In the genomic region with DNA sequence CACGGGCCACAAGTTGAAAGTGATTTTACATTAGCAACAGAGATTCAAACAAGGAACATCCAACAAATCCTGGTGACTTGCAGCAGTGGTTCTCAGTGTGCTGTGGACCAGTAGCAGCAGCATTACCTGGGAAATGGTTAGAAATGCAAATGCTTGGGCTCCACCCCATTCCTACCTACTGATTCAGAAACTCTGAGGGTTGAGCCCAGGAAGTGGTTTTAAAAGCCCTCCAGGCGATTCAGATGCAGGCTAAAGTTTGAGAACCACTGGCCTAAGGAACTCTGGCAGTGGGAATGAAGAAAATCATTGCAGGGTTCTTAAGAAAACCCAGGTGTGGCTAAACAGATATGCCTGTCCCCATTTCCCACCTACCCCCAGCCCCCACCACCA, we compare ENCODE assay signal across 13 cellular contexts.
A peak's percentile ranks its signal among the peaks of the same experiment; 100 is the strongest.
DNase-seq lines count a peak whose midpoint lies in the region; ATAC-seq and TF ChIP-seq lines count a peak whose summit lies in the region.
"Had no signal": no experiment of that assay in that cellular context is flagged by ENCODE, and none has a peak within 500 bp of the region (broad histone marks: within the 10 kb centered on the region; RNA-seq: fewer than 3 reads in every experiment).

No MANE protein-coding gene starts in this region.

- H3K27ac Mint-ChIP-seq in GM23338 = no peak overlapping the region
- H3K27ac Mint-ChIP-seq: activated T-helper 1 cell treated with anti-CD3 and anti-CD28 coated beads, Interleukin-12 subunit alpha, Interleukin-12 subunit beta, Interleukin-2, Interleukin-4 antibody, amounts not matched to agents 30 ng/mL and 10 ng/mL and 1 ng/mL, durations not matched to agents 14 hours and 24 hours and 36 hours; brain had no signal

- H3K9me2 ChIP-seq in GM23338 (ENCODE audit: insufficient read depth) = peaks cover 42% of the 10 kb centered on the region
- no peaks in the 10 kb centered on the region for H3K9me2 ChIP-seq in PC-3 (replicated peaks; ENCODE audit: low read length)

- H3F3A ChIP-seq in GM23338 (replicated peaks; ENCODE audit: low read depth) (no peaks in the 10 kb centered on the region), PC-3 (ENCODE audit: low read length, unreplicated experiment) (peaks cover 7% of the 10 kb centered on the region), smooth muscle cell (ENCODE audit: low read depth) (no peaks in the 10 kb centered on the region)

- 20 to 48% methylated on average over 2 of the region's 2 CpGs for WGBS in esophagus squamous epithelium, 2 donors
- 62% methylated on average over 2 of the region's 2 CpGs for WGBS in smooth muscle cell (ENCODE audit: low lambda C conversion rate)

- POLR2A ChIA-PET in PC-3 (lab: Charles Lee; ENCODE audit: unreplicated experiment) = no interaction called here

- CTCF ChIA-PET in PC-3 (lab: Charles Lee) = no interaction called here

- H3K9me3 Mint-ChIP-seq in GM23338 = no peaks in the 10 kb centered on the region
- H3K9me3 Mint-ChIP-seq: activated T-helper 1 cell treated with anti-CD3 and anti-CD28 coated beads, Interleukin-12 subunit alpha, Interleukin-12 subunit beta, Interleukin-2, Interleukin-4 antibody, amounts not matched to agents 30 ng/mL and 10 ng/mL and 1 ng/mL, durations not matched to agents 14 hours and 24 hours and 36 hours had no signal

- H3K4me3 ChIP-seq in GM23338 = no peak overlapping the region
- H3K4me3 ChIP-seq in PC-3 (ENCODE audit: low read length) = peak overlapping the region; percentile 40; the same call in 1 of the 2 replicates
- H3K4me3 ChIP-seq in esophagus squamous epithelium = no peak overlapping the region
- no peak overlapping the region for H3K4me3 ChIP-seq in smooth muscle cell
- H3K4me3 ChIP-seq: right atrium auricular region, SK-N-MC had no signal

- ATAC-seq in GM23338 (no peak), PC-3 (peak; percentile 90), GM21825 (IDR thresholded peaks at IDR 0.05; ENCODE audit: unreplicated experiment) (no peak), HG03025 (IDR thresholded peaks at IDR 0.05; ENCODE audit: low FRiP score, unreplicated experiment) (no peak)

- H3K36me3 ChIP-seq in GM23338 (ENCODE audit: insufficient read depth) (no peaks in the 10 kb centered on the region), PC-3 (ENCODE audit: low read depth, low read length) (no peaks in the 10 kb centered on the region), esophagus squamous epithelium (no peaks in the 10 kb centered on the region), smooth muscle cell (ENCODE audit: low read depth) (no peaks in the 10 kb centered on the region)
- H3K36me3 ChIP-seq: right atrium auricular region had no signal

- DNase-seq in GM23338 (ENCODE audit: low spot score) = peak; percentile 36
- peak; percentile 94 for DNase-seq in PC-3
- no peak for DNase-seq in esophagus squamous epithelium (lab: John Stamatoyannopoulos, UW)
- no peak for DNase-seq in smooth muscle cell (lab: John Stamatoyannopoulos, UW; ENCODE audit: unreplicated experiment)
- DNase-seq in COR-L47 (lab: John Stamatoyannopoulos, UW) = no peak
- no peak for DNase-seq in retina
- DNase-seq: hippocampal formation had no signal

- H3K27ac ChIP-seq in GM23338 (ENCODE audit: low read depth) = no peak overlapping the region
- peak overlapping the region; percentile 97 for H3K27ac ChIP-seq in PC-3 (ENCODE audit: low read length)
- H3K27ac ChIP-seq in esophagus squamous epithelium = peak overlapping the region; percentile 17 to 49 (median 46)
- H3K27ac ChIP-seq in smooth muscle cell (ENCODE audit: low read depth) = peak overlapping the region; percentile 75
- H3K27ac ChIP-seq: right atrium auricular region, SK-N-MC had no signal

- H3K4me1 Mint-ChIP-seq in GM23338 = peaks cover 3% of the 10 kb centered on the region; the same call in 2 of the 3 replicates

- H3K27me3 ChIP-seq in GM23338 (ENCODE audit: insufficient read depth) (no peaks in the 10 kb centered on the region), PC-3 (ENCODE audit: low read length) (no peaks in the 10 kb centered on the region), esophagus squamous epithelium (no peaks in the 10 kb centered on the region), smooth muscle cell (ENCODE audit: low read depth) (no peaks in the 10 kb centered on the region)
- H3K27me3 ChIP-seq: right atrium auricular region had no signal

- no peaks in the 10 kb centered on the region for H3K27me3 Mint-ChIP-seq in GM23338 (ENCODE audit: insufficient read depth, low read depth, poor library complexity)
- H3K27me3 Mint-ChIP-seq: brain had no signal

- H3K4me2 ChIP-seq in GM23338 = no peak overlapping the region
- peak overlapping the region; percentile 72 for H3K4me2 ChIP-seq in PC-3 (ENCODE audit: low read length)
- no peak overlapping the region for H3K4me2 ChIP-seq in smooth muscle cell

- intact Hi-C loops in PC-3 (cut with micrococcal nuclease) (loop anchor here (2.0 to 10.0 kb wide), 5 partner anchors 77 to 301 kb away; no protein-coding TSS in a partner anchor), esophagus squamous epithelium (cut with DNase I) (no loop called here)

- TF ChIP-seq CTCF in GM23338 (conservative IDR thresholded peaks at IDR 0.05; ENCODE audit: low read depth in 2 of 2) (no peak), PC-3 (conservative IDR thresholded peaks at IDR 0.05; ENCODE audit: low read depth, low read length) (no peak), esophagus squamous epithelium (IDR thresholded peaks at IDR 0.05) (no peak), smooth muscle cell (IDR thresholded peaks at IDR 0.05; ENCODE audit: borderline replicate concordance, insufficient read depth, poor library complexity, severe bottlenecking) (no peak)

- H3K9ac ChIP-seq in PC-3 (ENCODE audit: low read length) = peak overlapping the region; percentile 65
- H3K9ac ChIP-seq in smooth muscle cell (ENCODE audit: low read depth) = no peak overlapping the region

- H4K20me1 ChIP-seq in GM23338 (replicated peaks; ENCODE audit: insufficient read depth) = no peaks in the 10 kb centered on the region
- H4K20me1 ChIP-seq in PC-3 (ENCODE audit: low read length) = no peaks in the 10 kb centered on the region
- no peaks in the 10 kb centered on the region for H4K20me1 ChIP-seq in smooth muscle cell (ENCODE audit: low read depth)

- TF ChIP-seq POLR2A in esophagus squamous epithelium (IDR thresholded peaks at IDR 0.05) = no peak

- H3K4me1 ChIP-seq in GM23338 (ENCODE audit: insufficient read depth) (no peaks in the 10 kb centered on the region), PC-3 (ENCODE audit: insufficient read depth, low read length) (peaks cover 48% of the 10 kb centered on the region), esophagus squamous epithelium (peaks cover 0 to 17% (median 8%) of the 10 kb centered on the region in 3 donors), smooth muscle cell (ENCODE audit: low read depth) (no peaks in the 10 kb centered on the region)
- H3K4me1 ChIP-seq: right atrium auricular region had no signal

- H3K36me3 Mint-ChIP-seq in GM23338 (ENCODE audit: low read depth) = no peaks in the 10 kb centered on the region
- H3K36me3 Mint-ChIP-seq: brain had no signal

- no peak overlapping the region for H3K4me3 Mint-ChIP-seq in GM23338
- H3K4me3 Mint-ChIP-seq: activated T-helper 1 cell treated with anti-CD3 and anti-CD28 coated beads, Interleukin-12 subunit alpha, Interleukin-12 subunit beta, Interleukin-2, Interleukin-4 antibody, amounts not matched to agents 30 ng/mL and 10 ng/mL and 1 ng/mL, durations not matched to agents 14 hours and 24 hours and 36 hours; brain had no signal

- BruUV-seq in PC-3 (replicated peaks; lab: Mats Ljungman, UMichigan) = no TSS peak

- H2AFZ ChIP-seq in GM23338 (peak overlapping the region; percentile 63; the same call in 1 of the 2 replicates), PC-3 (ENCODE audit: low read length) (no peak overlapping the region), smooth muscle cell (ENCODE audit: low read depth) (no peak overlapping the region)

- H3K9me3 ChIP-seq in PC-3 (ENCODE audit: low read length) (no peaks in the 10 kb centered on the region), esophagus squamous epithelium (no peaks in the 10 kb centered on the region), smooth muscle cell (replicated peaks; ENCODE audit: low read depth) (no peaks in the 10 kb centered on the region)
- H3K9me3 ChIP-seq: right atrium auricular region had no signal

- H3K79me2 ChIP-seq in GM23338 (replicated peaks; ENCODE audit: insufficient read depth) (no peaks in the 10 kb centered on the region), PC-3 (ENCODE audit: low read length) (no peaks in the 10 kb centered on the region), smooth muscle cell (ENCODE audit: low read depth) (no peaks in the 10 kb centered on the region)

TF ChIP-seq in GM23338, 12 proteins besides CTCF, POLR2A, EP300 and RAD21 (continues in another document):
- no peak for TF ChIP-seq EZH2phosphoT487 (IDR thresholded peaks at IDR 0.05; ENCODE audit: unreplicated experiment)

Comparison
In these comparisons a context has a peak if more than half of its experiments do, and no peak if none do; other contexts are left out.
1. DNase-seq: peak in GM23338 (single experiment) and PC-3 (single experiment); none in esophagus squamous epithelium (single experiment), smooth muscle cell (single experiment), COR-L47 (single experiment) and retina (single experiment).